ENCODE assay signal across 9 cellular contexts in genomic region chr5:144205141-144205551, GRCh38. TPM values are rescaled to one million over a fixed set of nuclear protein-coding genes. Genes with fewer than 3 reads are reported as not detected.
A peak's percentile ranks its signal among the peaks of the same experiment; 100 is the strongest.
DNase-seq lines count a peak whose midpoint lies in the region; ATAC-seq and TF ChIP-seq lines count a peak whose summit lies in the region.
"Had no signal": no experiment of that assay in that cellular context is flagged by ENCODE, and none has a peak within 500 bp of the region (broad histone marks: within the 10 kb centered on the region; RNA-seq: fewer than 3 reads in every experiment).

No MANE protein-coding gene starts in this region.

- H3K4me1 ChIP-seq in subcutaneous abdominal adipose tissue (ENCODE audit: control insufficient read depth in 5 of 5, insufficient read depth in 5 of 5, low read length in 5 of 5) (peaks cover 0 to 9% (median 7%) of the 10 kb centered on the region in 5 donors), OCI-LY7 (ENCODE audit: insufficient read depth, low read length, poor library complexity, severe bottlenecking) (no peaks in the 10 kb centered on the region)

- POLR2A ChIA-PET in GM10248 (lab: Yijun Ruan, JAX) = no interaction called here
- POLR2A ChIA-PET in OCI-LY7 (lab: Charles Lee) = interaction anchor here (1.6 kb wide), 1 partner anchor 9 kb away, joined by 3 read pairs; no protein-coding TSS in a partner anchor

- DNase-seq in HT1080 (ENCODE audit: low read depth) = peak; percentile 7
- DNase-seq in GM10248 (ENCODE audit: extremely low spot score) = no peak
- DNase-seq in OCI-LY7 (ENCODE audit: low spot score) = no peak

- no peaks in the 10 kb centered on the region for H3K9me3 Mint-ChIP-seq in activated T-helper 17 cell treated with anti-CD3 and anti-CD28 coated beads, Interleukin-2, amount 50 U/mL, for 72 hours
- H3K9me3 Mint-ChIP-seq: activated T-helper 1 cell treated with anti-CD3 and anti-CD28 coated beads, Interleukin-12 subunit alpha, Interleukin-12 subunit beta, Interleukin-2, Interleukin-4 antibody, amounts not matched to agents 30 ng/mL and 10 ng/mL and 1 ng/mL, durations not matched to agents 14 hours and 24 hours and 36 hours had no signal

- no TSS peak for BruUV-seq in OCI-LY7 (replicated peaks; lab: Mats Ljungman, UMichigan)

- peaks cover 13 to 39% (median 17%) of the 10 kb centered on the region in 5 donors for H3K27me3 ChIP-seq in subcutaneous abdominal adipose tissue (ENCODE audit: control insufficient read depth in 5 of 5, insufficient read depth in 4 of 5, low read length in 5 of 5)

- H2AFZ ChIP-seq in OCI-LY7 (ENCODE audit: low read length) = no peak overlapping the region

- intact Hi-C loops in OCI-LY7 (cut with micrococcal nuclease; ENCODE audit: unreplicated experiment) = no loop called here

- H3K4me1 Mint-ChIP-seq in activated T-helper 17 cell treated with anti-CD3 and anti-CD28 coated beads, Interleukin-2, amount 50 U/mL, for 72 hours = peaks cover 4% of the 10 kb centered on the region

- H3K4me3 ChIP-seq in iPS-11a (ENCODE audit: low read depth, low read length) (peak overlapping the region; percentile 53), subcutaneous abdominal adipose tissue (ENCODE audit: low read depth in 1 of 5, low read length in 5 of 5) (peak overlapping the region in 3 of 5 donors; percentile 35 to 39 (median 37)), OCI-LY7 (ENCODE audit: low read depth, low read length, poor library complexity, severe bottlenecking) (no peak overlapping the region)

- ATAC-seq in activated T-helper 17 cell treated with anti-CD3 and anti-CD28 coated beads, Interleukin-2, amount 50 U/mL, for 72 hours (replicated peaks) = no peak
- ATAC-seq in GM19324 (IDR thresholded peaks at IDR 0.05; ENCODE audit: low FRiP score, unreplicated experiment) = no peak
- no peak for ATAC-seq in HG02973 (IDR thresholded peaks at IDR 0.05; ENCODE audit: unreplicated experiment)

- H3K9me3 ChIP-seq in subcutaneous abdominal adipose tissue (ENCODE audit: control insufficient read depth in 5 of 5, low read length in 5 of 5) (no peaks in the 10 kb centered on the region), OCI-LY7 (ENCODE audit: low read length) (no peaks in the 10 kb centered on the region)

- no peaks in the 10 kb centered on the region for H4K20me1 ChIP-seq in OCI-LY7 (ENCODE audit: insufficient read depth, low read length)

- no peaks in the 10 kb centered on the region for H3K9me2 ChIP-seq in OCI-LY7 (ENCODE audit: insufficient read depth, low read length)

- peak overlapping the region; percentile 2 for H3K4me3 Mint-ChIP-seq in activated T-helper 17 cell treated with anti-CD3 and anti-CD28 coated beads, Interleukin-2, amount 50 U/mL, for 72 hours
- H3K4me3 Mint-ChIP-seq: activated T-helper 1 cell treated with anti-CD3 and anti-CD28 coated beads, Interleukin-12 subunit alpha, Interleukin-12 subunit beta, Interleukin-2, Interleukin-4 antibody, amounts not matched to agents 30 ng/mL and 10 ng/mL and 1 ng/mL, durations not matched to agents 14 hours and 24 hours and 36 hours had no signal

- no peak overlapping the region for H3K4me2 ChIP-seq in OCI-LY7 (ENCODE audit: low read length)

- H3K79me2 ChIP-seq in OCI-LY7 (ENCODE audit: insufficient read depth, low read depth, low read length) = no peaks in the 10 kb centered on the region

- no peak for TF ChIP-seq CTCF in GM10248 (IDR thresholded peaks at IDR 0.05; ENCODE audit: control extremely low read depth, extremely low read depth, low read depth, missing control alignments)
- TF ChIP-seq CTCF in OCI-LY7 (conservative IDR thresholded peaks at IDR 0.05; ENCODE audit: low read length) = no peak

- peaks cover 58% of the 10 kb centered on the region for H3K27me3 Mint-ChIP-seq in activated T-helper 17 cell treated with anti-CD3 and anti-CD28 coated beads, Interleukin-2, amount 50 U/mL, for 72 hours

- no peaks in the 10 kb centered on the region for H3K36me3 Mint-ChIP-seq in activated T-helper 17 cell treated with anti-CD3 and anti-CD28 coated beads, Interleukin-2, amount 50 U/mL, for 72 hours (ENCODE audit: low read depth)

- H3K9ac ChIP-seq in subcutaneous abdominal adipose tissue (ENCODE audit: low read length in 5 of 5) = no peak overlapping the region

- no peak overlapping the region for H3K27ac Mint-ChIP-seq in activated T-helper 17 cell treated with anti-CD3 and anti-CD28 coated beads, Interleukin-2, amount 50 U/mL, for 72 hours
- H3K27ac Mint-ChIP-seq: activated T-helper 1 cell treated with anti-CD3 and anti-CD28 coated beads, Interleukin-12 subunit alpha, Interleukin-12 subunit beta, Interleukin-2, Interleukin-4 antibody, amounts not matched to agents 30 ng/mL and 10 ng/mL and 1 ng/mL, durations not matched to agents 14 hours and 24 hours and 36 hours had no signal

- H3K36me3 ChIP-seq in subcutaneous abdominal adipose tissue (ENCODE audit: control insufficient read depth in 5 of 5, insufficient read depth in 5 of 5, low read length in 5 of 5) (no peaks in the 10 kb centered on the region), OCI-LY7 (ENCODE audit: insufficient read depth, low read length) (no peaks in the 10 kb centered on the region)

- H3K27ac ChIP-seq in subcutaneous abdominal adipose tissue (ENCODE audit: low read depth, low read length) = no peak overlapping the region
- H3K27ac ChIP-seq in OCI-LY7 (ENCODE audit: low read depth, low read length, poor library complexity, severe bottlenecking) = no peak overlapping the region

- CTCF ChIA-PET in GM10248 (lab: Yijun Ruan, JAX) = interaction anchor here (1.7 to 7.0 kb wide), 6 partner anchors 11 to 1621 kb away, joined by 3 to 81 read pairs (median 20); no protein-coding TSS in a partner anchor
- CTCF ChIA-PET in OCI-LY7 (lab: Charles Lee; ENCODE audit: unreplicated experiment) = no interaction called here

RNA-seq across cellular contexts. Expression of gene KCTD16, which starts 34.5 kb away (rescaled TPM):
- total RNA-seq in HT1080 (2014; rRNA removed; shearing (Covaris generic)) = 0.03 TPM in 1 of 2 replicates, not detected in the other
- 0.20 and 0.33 TPM in 2 replicates for polyA plus RNA-seq in HT1080 (2015; cell fraction: cytosol; rRNA removed)
- polyA plus RNA-seq in HT1080 (2015; cell fraction: nucleus; rRNA removed) = 0.63 and 0.81 TPM in 2 replicates
- total RNA-seq in activated T-helper 17 cell treated with anti-CD3 and anti-CD28 coated beads, Interleukin-2, amount 50 U/mL, for 72 hours = under 1 TPM; 0.11 to 0.40 TPM
- total RNA-seq in OCI-LY7 (2014; rRNA removed; shearing (Covaris generic)) = 0.18 and 0.19 TPM in 2 replicates
- 0.28 and 0.32 TPM in 2 replicates for total RNA-seq in OCI-LY7 (2022)
- total RNA-seq: activated T-helper 1 cell treated with anti-CD3 and anti-CD28 coated beads, Interleukin-12 subunit alpha, Interleukin-12 subunit beta, Interleukin-2, Interleukin-4 antibody, amounts not matched to agents 30 ng/mL and 10 ng/mL and 1 ng/mL, durations not matched to agents 14 hours and 24 hours and 36 hours had no signal

RNA-seq across cellular contexts. Expression of gene YIPF5, which starts 34.7 kb away (rescaled TPM):
- 28.9 and 43.0 TPM in 2 replicates for total RNA-seq in HT1080 (2014; rRNA removed; shearing (Covaris generic))
- 39.3 and 43.4 TPM in 2 replicates for polyA plus RNA-seq in HT1080 (2015; cell fraction: cytosol; rRNA removed)
- 51.6 and 53.2 TPM in 2 replicates for polyA plus RNA-seq in HT1080 (2015; cell fraction: nucleus; rRNA removed)
- 10 to 100 TPM; 51.4 to 52.0 TPM for total RNA-seq in activated T-helper 17 cell treated with anti-CD3 and anti-CD28 coated beads, Interleukin-2, amount 50 U/mL, for 72 hours
- total RNA-seq in OCI-LY7 (2014; rRNA removed; shearing (Covaris generic)) = 8.8 and 11.9 TPM in 2 replicates
- total RNA-seq in OCI-LY7 (2022) = 23.1 and 24.3 TPM in 2 replicates
